16 cellular contexts compared by ENCODE assay signal in the genomic region with DNA sequence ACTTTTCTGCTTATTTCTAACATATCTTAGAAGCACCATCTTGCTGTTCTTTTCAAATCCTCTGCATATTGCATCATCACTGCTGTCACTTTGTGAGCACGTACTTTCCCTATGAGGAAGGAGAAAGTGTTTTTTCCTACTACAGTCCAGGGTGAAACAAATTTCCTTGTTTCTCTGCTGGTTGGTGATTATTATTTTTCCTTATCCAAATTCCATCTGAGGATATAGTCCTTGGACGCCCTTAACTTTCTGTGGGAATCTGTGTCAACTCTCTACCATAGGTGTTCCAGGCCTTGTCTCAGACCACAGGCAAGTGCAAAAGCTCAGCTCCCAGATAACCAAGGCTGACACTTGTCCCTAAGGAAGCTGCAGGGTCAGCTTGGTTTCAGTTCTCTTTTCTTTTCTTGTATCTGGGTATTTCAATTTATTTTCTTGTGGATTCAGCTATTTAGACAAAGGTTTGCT. TPM values are rescaled to one million over a fixed set of nuclear protein-coding genes. Genes with fewer than 3 reads are reported as not detected.
DNase-seq lines count a peak whose midpoint lies in the region; ATAC-seq and TF ChIP-seq lines count a peak whose summit lies in the region.
"Had no signal": no experiment of that assay in that cellular context is flagged by ENCODE, and none has a peak within 500 bp of the region (broad histone marks: within the 10 kb centered on the region; RNA-seq: fewer than 3 reads in every experiment).

No MANE protein-coding gene starts in this region.

- peak overlapping the region; percentile 31 for H4K5ac ChIP-seq in IMR-90 (ENCODE audit: low read depth, low read length)

- no CpG with 5 or more reads among the region's 2 CpGs for WGBS in IMR-90 (ENCODE audit: extremely low coverage in 2 of 2, insufficient read length in 1 of 2), 2 experiments
- WGBS in smooth muscle cell (ENCODE audit: low lambda C conversion rate), result 51% methylated on average over 2 of the region's 2 CpGs
- 61 to 67% methylated on average over 2 of the region's 2 CpGs for WGBS in tibial nerve, 2 donors

- no peaks in the 10 kb centered on the region for H3F3A ChIP-seq in smooth muscle cell (ENCODE audit: low read depth)

- peaks cover 0 to 25% of the 10 kb centered on the region in 2 experiments; a peak in 2 of 4 replicates for H3K79me1 ChIP-seq in IMR-90 (ENCODE audit: low read depth in 1 of 2, low read length in 2 of 2)

- POLR2A ChIA-PET in IMR-90 (lab: Charles Lee; ENCODE audit: unreplicated experiment), result no interaction called here

- H3K27me3 ChIP-seq in IMR-90 (ENCODE audit: control insufficient read depth, insufficient read depth, low read length) (no peaks in the 10 kb centered on the region), adipocyte (replicated peaks; ENCODE audit: control insufficient read depth, insufficient read depth, low read length) (no peaks in the 10 kb centered on the region), smooth muscle cell (ENCODE audit: low read depth) (no peaks in the 10 kb centered on the region), tibial nerve (no peaks in the 10 kb centered on the region)

- H3K56ac ChIP-seq in IMR-90 (ENCODE audit: extremely low read depth, insufficient read depth, low read length), result no peak overlapping the region

- no peak overlapping the region; the same call in 1 of the 2 replicates for H3K14ac ChIP-seq in IMR-90 (replicated peaks; ENCODE audit: low read depth, low read length)

- dilution Hi-C loops in IMR-90 (cut with HindIII; ENCODE audit: low sequenced_read_pairs, unreplicated experiment), result no loop called here

- H2BK120ac ChIP-seq in IMR-90 (ENCODE audit: low read depth, low read length), result peak overlapping the region; percentile 39

- H4K91ac ChIP-seq in IMR-90 (ENCODE audit: insufficient read depth, low read depth, low read length), result peak overlapping the region; percentile 37

- H2BK15ac ChIP-seq in IMR-90 (ENCODE audit: low read depth, low read length), result peak overlapping the region; percentile 69; the same call in 1 of the 3 replicates

- no peak overlapping the region for H2BK5ac ChIP-seq in IMR-90 (ENCODE audit: low read depth, low read length, poor library complexity, severe bottlenecking)

- H2AK5ac ChIP-seq in IMR-90 (ENCODE audit: low read depth, low read length), result no peak overlapping the region; the same call in 1 of the 2 replicates

- peaks cover 29% of the 10 kb centered on the region for H3K36me3 ChIP-seq in IMR-90 (ENCODE audit: control insufficient read depth, insufficient read depth, low read length)
- peaks cover 70% of the 10 kb centered on the region for H3K36me3 ChIP-seq in adipocyte (ENCODE audit: control insufficient read depth, insufficient read depth, low read length, severe bottlenecking)
- H3K36me3 ChIP-seq in smooth muscle cell (ENCODE audit: low read depth), result no peaks in the 10 kb centered on the region
- no peaks in the 10 kb centered on the region for H3K36me3 ChIP-seq in tibial nerve
- H3K36me3 ChIP-seq: prostate gland had no signal

- TF ChIP-seq RAD21 in IMR-90 (IDR thresholded peaks at IDR 0.05; ENCODE audit: low read length), result no peak

- CTCF ChIA-PET in IMR-90 (lab: Yijun Ruan, JAX), result no interaction called here

- H3K4ac ChIP-seq in IMR-90 (ENCODE audit: low read depth, low read length), result peak overlapping the region; percentile 55; the same call in 1 of the 2 replicates

- H3K9me3 ChIP-seq in IMR-90 (ENCODE audit: control insufficient read depth, insufficient read depth, low read length), result no peaks in the 10 kb centered on the region
- H3K9me3 ChIP-seq in adipocyte (ENCODE audit: control insufficient read depth, low read length), result no peaks in the 10 kb centered on the region
- H3K9me3 ChIP-seq in smooth muscle cell (replicated peaks; ENCODE audit: low read depth), result no peaks in the 10 kb centered on the region
- H3K9me3 ChIP-seq in tibial nerve, result no peaks in the 10 kb centered on the region
- H3K9me3 ChIP-seq: prostate gland had no signal

- peaks cover 36% of the 10 kb centered on the region for H3K9me1 ChIP-seq in IMR-90 (ENCODE audit: insufficient read depth, low read length)

- H3K4me2 ChIP-seq in IMR-90 (ENCODE audit: low read depth, low read length) (no peak overlapping the region), smooth muscle cell (no peak overlapping the region)

- TF ChIP-seq EP300 in tibial nerve (IDR thresholded peaks at IDR 0.05), result peak in 1 of 2 donors; percentile 36

- TSS peak; percentile 15 for BruUV-seq in IMR-90 (replicated peaks; lab: Mats Ljungman, UMichigan)

- H3K9ac ChIP-seq in IMR-90 (ENCODE audit: low read depth, low read length) (no peak overlapping the region), adipocyte (ENCODE audit: low read length) (no peak overlapping the region), smooth muscle cell (ENCODE audit: low read depth) (no peak overlapping the region)

- H4K20me1 ChIP-seq in IMR-90 (ENCODE audit: insufficient read depth, low read length), result no peaks in the 10 kb centered on the region
- no peaks in the 10 kb centered on the region for H4K20me1 ChIP-seq in smooth muscle cell (ENCODE audit: low read depth)

- H3K27ac ChIP-seq in IMR-90 (ENCODE audit: insufficient read depth, low read length), result peak overlapping the region; percentile 42; the same call in 1 of the 2 replicates
- peak overlapping the region; percentile 63 for H3K27ac ChIP-seq in smooth muscle cell (ENCODE audit: low read depth)
- H3K27ac ChIP-seq in tibial nerve, result peak overlapping the region in 2 of 4 donors; percentile 51 to 57
- H3K27ac ChIP-seq: prostate gland had no signal

- in situ Hi-C loops in IMR-90 (cut with MboI; ENCODE audit: low sequenced_read_pairs), result no loop called here

- ATAC-seq in IMR-90 (ENCODE audit: low read depth), result no peak
- ATAC-seq: activated T-cell treated with anti-CD3 and anti-CD28 coated beads, Interleukin-2, amount 50 U/mL, for 4 hours; stimulated activated effector memory CD8-positive, alpha-beta T cell treated with anti-CD3 and anti-CD28 coated beads, Interleukin-12 subunit alpha, Interleukin-12 subunit beta, amount 100 ng/mL, for 72 hours had no signal

- H3K23ac ChIP-seq in IMR-90 (ENCODE audit: low read depth, low read length), result no peak overlapping the region

- no peak overlapping the region for H2AFZ ChIP-seq in IMR-90 (replicated peaks; ENCODE audit: low read length, poor library complexity)
- no peak overlapping the region for H2AFZ ChIP-seq in smooth muscle cell (ENCODE audit: low read depth)

- no peak overlapping the region for H3K4me3 ChIP-seq in IMR-90 (ENCODE audit: insufficient read depth, low read depth, low read length)
- H3K4me3 ChIP-seq in adipocyte (ENCODE audit: low read length), result no peak overlapping the region
- no peak overlapping the region for H3K4me3 ChIP-seq in smooth muscle cell
- no peak overlapping the region for H3K4me3 ChIP-seq in tibial nerve
- H3K4me3 ChIP-seq: prostate gland had no signal

- no peak for TF ChIP-seq POLR2A in IMR-90 (IDR thresholded peaks at IDR 0.05; ENCODE audit: low read depth, low read length)
- no peak for TF ChIP-seq POLR2A in tibial nerve (IDR thresholded peaks at IDR 0.05)

- intact Hi-C loops in IMR-90 (cut with micrococcal nuclease), result no loop called here

- H3K79me2 ChIP-seq in smooth muscle cell (ENCODE audit: low read depth), result no peaks in the 10 kb centered on the region

- H2BK20ac ChIP-seq in IMR-90 (ENCODE audit: low read depth, low read length), result peak overlapping the region; percentile 72; the same call in 1 of the 2 replicates

- no peak overlapping the region for H2AK9ac ChIP-seq in IMR-90 (replicated peaks; ENCODE audit: low read depth, low read length, poor library complexity)

- H3K18ac ChIP-seq in IMR-90 (ENCODE audit: low read depth, low read length), result peak overlapping the region; percentile 39

- H3K4me1 ChIP-seq in IMR-90 (ENCODE audit: control insufficient read depth, insufficient read depth, low read length) (peaks cover 22% of the 10 kb centered on the region), adipocyte (ENCODE audit: control insufficient read depth, insufficient read depth, low read length) (peaks cover 20% of the 10 kb centered on the region), smooth muscle cell (ENCODE audit: low read depth) (peaks cover under 1% of the 10 kb centered on the region), tibial nerve (peaks cover 0 to 7% (median 0%) of the 10 kb centered on the region in 4 donors)
- H3K4me1 ChIP-seq: prostate gland had no signal

- peak overlapping the region in 1 of 2 experiments; percentile 82; a peak in 2 of 4 replicates for H4K8ac ChIP-seq in IMR-90 (ENCODE audit: low read depth in 2 of 2, low read length in 2 of 2)

- peak; percentile 41 for DNase-seq in IMR-90
- peak; percentile 51 for DNase-seq in adipocyte (ENCODE audit: low read depth)
- DNase-seq in islet precursor cell, result peak; percentile 10
- no peak for DNase-seq in smooth muscle cell (lab: John Stamatoyannopoulos, UW; ENCODE audit: unreplicated experiment)
- DNase-seq in occipital lobe (lab: John Stamatoyannopoulos, UW), result no peak
- DNase-seq in tibial nerve (ENCODE audit: low spot score in 2 of 2), result no peak
- DNase-seq in stimulated activated CD8-positive, alpha-beta memory T cell treated with anti-CD3 and anti-CD28 coated beads, Interleukin-4, amount 100 ng/mL, for 48 hours, result no peak
- no peak for DNase-seq in HuH-7.5 (ENCODE audit: low spot score)
- DNase-seq: activated CD4-positive, alpha-beta T cell treated with anti-CD3 and anti-CD28 coated beads for 4 hours; activated T-cell treated with anti-CD3 and anti-CD28 coated beads, Interleukin-2, amount 50 U/mL, for 4 hours; amygdala; CD4-positive, alpha-beta T cell; stimulated activated CD4-positive, alpha-beta T cell treated with anti-CD3 and anti-CD28 coated beads, Interleukin-4, amount 100 ng/mL, for 1 hour had no signal

- TF ChIP-seq CTCF in IMR-90 (conservative IDR thresholded peaks at IDR 0.05; ENCODE audit: low read depth, low read length), result no peak
- no peak for TF ChIP-seq CTCF in smooth muscle cell (IDR thresholded peaks at IDR 0.05; ENCODE audit: borderline replicate concordance, insufficient read depth, poor library complexity, severe bottlenecking)
- no peak for TF ChIP-seq CTCF in tibial nerve (IDR thresholded peaks at IDR 0.05)

TF ChIP-seq in IMR-90, 13 proteins besides CTCF, POLR2A, EP300 and RAD21 (continues in another document):
- TF ChIP-seq CEBPB (IDR thresholded peaks at IDR 0.05; ENCODE audit: low read depth, low read length), result peak; percentile 91

RNA-seq across cellular contexts. Expression of gene LYVE1, which starts 29.4 kb away (rescaled TPM):
- not detected in 2 replicates for total RNA-seq in IMR-90 (2012; rRNA removed)
- polyA plus RNA-seq in IMR-90 (2012; rRNA removed), result not detected in 2 replicates
- not detected in 2 replicates for polyA plus RNA-seq in IMR-90 (2012; cell fraction: cytosol; rRNA removed)
- polyA plus RNA-seq in IMR-90 (2012; cell fraction: nucleus; rRNA removed; ENCODE audit: low replicate concordance), result 0.04 and 0.32 TPM in 2 replicates
- total RNA-seq in smooth muscle cell, result not detected in 2 replicates
- not detected in 2 replicates for polyA plus RNA-seq in smooth muscle cell
- 9.0 TPM for total RNA-seq in occipital lobe
- total RNA-seq in tibial nerve, result 100 to 1,000 TPM in 1 of 4 donors, 10 to 100 TPM in 3; 36.1 to 104 (median 71.9) TPM
- total RNA-seq: CD4-positive, alpha-beta T cell; H4 had no signal

RNA-seq across cellular contexts. Expression of gene RNF141, which starts 56.9 kb away (rescaled TPM):
- 18.6 and 34.2 TPM in 2 replicates for total RNA-seq in IMR-90 (2012; rRNA removed)
- 10.6 and 13.8 TPM in 2 replicates for polyA plus RNA-seq in IMR-90 (2012; rRNA removed)
- 2.1 and 3.4 TPM in 2 replicates for polyA plus RNA-seq in IMR-90 (2012; cell fraction: cytosol; rRNA removed)
- 0.53 and 6.1 TPM in 2 replicates for polyA plus RNA-seq in IMR-90 (2012; cell fraction: nucleus; rRNA removed; ENCODE audit: low replicate concordance)
- 24.4 and 26.6 TPM in 2 replicates for total RNA-seq in smooth muscle cell
- 16.2 and 26.1 TPM in 2 replicates for polyA plus RNA-seq in smooth muscle cell
- 80.0 TPM for total RNA-seq in occipital lobe
- 10 to 100 TPM; 27.6 to 49.2 (median 40.5) TPM for total RNA-seq in tibial nerve

Comparison
In these comparisons a context has a peak if more than half of its experiments do, and no peak if none do; other contexts are left out.
1. DNase-seq: peak in IMR-90 (single experiment), adipocyte (single experiment) and islet precursor cell (single experiment); none in smooth muscle cell (single experiment), occipital lobe (single experiment), tibial nerve (0 of 2), stimulated activated CD8-positive, alpha-beta memory T cell treated with anti-CD3 and anti-CD28 coated beads, Interleukin-4, amount 100 ng/mL, for 48 hours (single experiment) and HuH-7.5 (single experiment).